In the genomic region with DNA sequence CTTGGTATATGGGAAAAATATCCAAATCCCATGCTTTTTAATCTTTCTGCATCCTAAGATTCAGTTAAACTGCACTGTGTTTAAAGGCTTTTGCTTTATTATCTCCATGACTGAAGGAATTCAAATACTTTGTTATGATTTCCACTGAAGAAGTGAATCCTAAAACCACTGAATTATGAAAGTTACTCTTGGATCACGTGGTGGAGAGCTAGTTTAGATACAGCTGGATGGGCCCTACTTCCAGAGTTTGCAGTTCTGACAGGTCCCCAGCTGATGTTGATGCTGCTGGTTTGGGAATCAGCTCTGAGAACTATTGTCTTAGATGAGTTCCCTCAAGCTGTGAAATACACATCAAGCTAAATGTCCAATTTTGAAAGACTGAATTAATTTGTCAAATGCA, we compare ENCODE assay signal across 1 cellular context.
A peak's percentile ranks its signal among the peaks of the same experiment; 100 is the strongest.
TF ChIP-seq lines count a peak whose summit lies in the region.

No MANE protein-coding gene starts in this region.

TF ChIP-seq in K562, 482 proteins besides CTCF, POLR2A, EP300 and RAD21:
- TF ChIP-seq ETS1 (conservative IDR thresholded peaks at IDR 0.05; ENCODE audit: control insufficient read depth, low read depth, low read length): no peak
- no peak for TF ChIP-seq ZNF431 (CRISPR knock-in tag; IDR thresholded peaks at IDR 0.05)
- peak; percentile 38 for TF ChIP-seq TFE3 (CRISPR knock-in tag; IDR thresholded peaks at IDR 0.05)
- TF ChIP-seq, protein P1, sequence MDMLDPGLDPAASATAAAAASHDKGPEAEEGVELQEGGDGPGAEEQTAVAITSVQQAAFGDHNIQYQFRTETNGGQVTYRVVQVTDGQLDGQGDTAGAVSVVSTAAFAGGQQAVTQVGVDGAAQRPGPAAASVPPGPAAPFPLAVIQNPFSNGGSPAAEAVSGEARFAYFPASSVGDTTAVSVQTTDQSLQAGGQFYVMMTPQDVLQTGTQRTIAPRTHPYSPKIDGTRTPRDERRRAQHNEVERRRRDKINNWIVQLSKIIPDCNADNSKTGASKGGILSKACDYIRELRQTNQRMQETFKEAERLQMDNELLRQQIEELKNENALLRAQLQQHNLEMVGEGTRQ (CRISPR knock-in tag; IDR thresholded peaks at IDR 0.05): peak; percentile 33; the same call in 1 of the 2 replicates
- no peak for TF ChIP-seq STAT5B (CRISPR knock-in tag; IDR thresholded peaks at IDR 0.05)
- 0 out of 2 replicates have a peak, but pooled peaks have one; percentile 18 for TF ChIP-seq RAD51 (IDR thresholded peaks at IDR 0.05; ENCODE audit: borderline replicate concordance, low read depth)
- TF ChIP-seq, protein P2, sequence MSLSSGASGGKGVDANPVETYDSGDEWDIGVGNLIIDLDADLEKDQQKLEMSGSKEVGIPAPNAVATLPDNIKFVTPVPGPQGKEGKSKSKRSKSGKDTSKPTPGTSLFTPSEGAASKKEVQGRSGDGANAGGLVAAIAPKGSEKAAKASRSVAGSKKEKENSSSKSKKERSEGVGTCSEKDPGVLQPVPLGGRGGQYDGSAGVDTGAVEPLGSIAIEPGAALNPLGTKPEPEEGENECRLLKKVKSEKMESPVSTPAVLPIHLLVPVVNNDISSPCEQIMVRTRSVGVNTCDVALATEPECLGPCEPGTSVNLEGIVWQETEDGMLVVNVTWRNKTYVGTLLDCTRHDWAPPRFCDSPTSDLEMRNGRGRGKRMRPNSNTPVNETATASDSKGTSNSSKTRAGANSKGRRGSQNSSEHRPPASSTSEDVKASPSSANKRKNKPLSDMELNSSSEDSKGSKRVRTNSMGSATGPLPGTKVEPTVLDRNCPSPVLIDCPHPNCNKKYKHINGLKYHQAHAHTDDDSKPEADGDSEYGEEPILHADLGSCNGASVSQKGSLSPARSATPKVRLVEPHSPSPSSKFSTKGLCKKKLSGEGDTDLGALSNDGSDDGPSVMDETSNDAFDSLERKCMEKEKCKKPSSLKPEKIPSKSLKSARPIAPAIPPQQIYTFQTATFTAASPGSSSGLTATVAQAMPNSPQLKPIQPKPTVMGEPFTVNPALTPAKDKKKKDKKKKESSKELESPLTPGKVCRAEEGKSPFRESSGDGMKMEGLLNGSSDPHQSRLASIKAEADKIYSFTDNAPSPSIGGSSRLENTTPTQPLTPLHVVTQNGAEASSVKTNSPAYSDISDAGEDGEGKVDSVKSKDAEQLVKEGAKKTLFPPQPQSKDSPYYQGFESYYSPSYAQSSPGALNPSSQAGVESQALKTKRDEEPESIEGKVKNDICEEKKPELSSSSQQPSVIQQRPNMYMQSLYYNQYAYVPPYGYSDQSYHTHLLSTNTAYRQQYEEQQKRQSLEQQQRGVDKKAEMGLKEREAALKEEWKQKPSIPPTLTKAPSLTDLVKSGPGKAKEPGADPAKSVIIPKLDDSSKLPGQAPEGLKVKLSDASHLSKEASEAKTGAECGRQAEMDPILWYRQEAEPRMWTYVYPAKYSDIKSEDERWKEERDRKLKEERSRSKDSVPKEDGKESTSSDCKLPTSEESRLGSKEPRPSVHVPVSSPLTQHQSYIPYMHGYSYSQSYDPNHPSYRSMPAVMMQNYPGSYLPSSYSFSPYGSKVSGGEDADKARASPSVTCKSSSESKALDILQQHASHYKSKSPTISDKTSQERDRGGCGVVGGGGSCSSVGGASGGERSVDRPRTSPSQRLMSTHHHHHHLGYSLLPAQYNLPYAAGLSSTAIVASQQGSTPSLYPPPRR (CRISPR knock-in tag; IDR thresholded peaks at IDR 0.05; ENCODE audit: borderline replicate concordance): no peak
